12 cellular contexts compared by ENCODE assay signal in genomic region chr2:10538224-10538894, GRCh38.
DNase-seq lines count a peak whose midpoint lies in the region; ATAC-seq and TF ChIP-seq lines count a peak whose summit lies in the region.
"Had no signal": no experiment of that assay in that cellular context is flagged by ENCODE, and none has a peak within 500 bp of the region (broad histone marks: within the 10 kb centered on the region; RNA-seq: fewer than 3 reads in every experiment).

No MANE protein-coding gene starts in this region.

- H3K9me3 ChIP-seq in spleen (no peaks in the 10 kb centered on the region), ascending aorta (no peaks in the 10 kb centered on the region)
- H3K9me3 ChIP-seq: uterus had no signal

- TF ChIP-seq POLR2A in NB4 (IDR thresholded peaks at IDR 0.05; ENCODE audit: extremely low read depth, insufficient read length) (no peak), spleen (IDR thresholded peaks at IDR 0.05) (no peak)

- H3K4me3 ChIP-seq in NB4 (ENCODE audit: low read depth, low read length) (no peak overlapping the region), spleen (no peak overlapping the region), ascending aorta (no peak overlapping the region)
- H3K4me3 ChIP-seq: uterus had no signal

- peaks cover 27% of the 10 kb centered on the region for H3K4me1 Mint-ChIP-seq in activated CD8-positive, alpha-beta memory T cell treated with anti-CD3 and anti-CD28 coated beads, Interleukin-2, amount 10 ng/mL, durations not matched to agents 7 days and 5 days
- peaks cover 5% of the 10 kb centered on the region for H3K4me1 Mint-ChIP-seq in chondrocyte (ENCODE audit: low read depth)
- H3K4me1 Mint-ChIP-seq: mesothelial cell of epicardium had no signal

- no peak overlapping the region for H3K27ac Mint-ChIP-seq in activated CD8-positive, alpha-beta memory T cell treated with anti-CD3 and anti-CD28 coated beads, Interleukin-2, amount 10 ng/mL, durations not matched to agents 7 days and 5 days
- no peak overlapping the region for H3K27ac Mint-ChIP-seq in chondrocyte (ENCODE audit: unreplicated experiment)
- H3K27ac Mint-ChIP-seq: mesothelial cell of epicardium had no signal

- CTCF ChIA-PET in activated CD8-positive, alpha-beta memory T cell treated with anti-CD3 and anti-CD28 coated beads, Interleukin-2, amount 10 ng/mL, durations not matched to agents 7 days and 5 days (lab: Charles Lee), result interaction anchor here (0.6 kb wide), 1 partner anchor 27 kb away, joined by 3 read pairs; no protein-coding TSS in a partner anchor

- no peak for DNase-seq in activated CD8-positive, alpha-beta memory T cell treated with anti-CD3 and anti-CD28 coated beads, Interleukin-2, amount 10 ng/mL, durations not matched to agents 7 days and 5 days
- no peak for DNase-seq in activated CD8-positive, alpha-beta memory T cell treated with anti-CD3 and anti-CD28 coated beads, Interleukin-2, amount 50 U/mL, for 48 hours
- DNase-seq in NB4 (ENCODE audit: low read depth) (peak; percentile 46), chondrocyte (ENCODE audit: low spot score) (peak; percentile 21), spleen (peak; percentile 21), ascending aorta (ENCODE audit: low spot score in 2 of 2) (no peak), AML-193 (lab: John Stamatoyannopoulos, UW) (no peak)
- DNase-seq: right cardiac atrium, T-helper 9 cell, uterus had no signal

- H3K36me3 ChIP-seq in spleen (no peaks in the 10 kb centered on the region), ascending aorta (no peaks in the 10 kb centered on the region)
- H3K36me3 ChIP-seq: uterus had no signal

- H3K27me3 ChIP-seq in spleen (replicated peaks in 1 of 7), result peaks cover 0 to 27% (median 0%) of the 10 kb centered on the region in 7 donors
- no peaks in the 10 kb centered on the region for H3K27me3 ChIP-seq in ascending aorta
- H3K27me3 ChIP-seq: uterus had no signal

- TF ChIP-seq CTCF in NB4 (IDR thresholded peaks at IDR 0.05; ENCODE audit: low read depth, low read length) (no peak), chondrocyte (IDR thresholded peaks at IDR 0.05) (no peak), spleen (IDR thresholded peaks at IDR 0.05 in 8 of 11, conservative IDR thresholded peaks at IDR 0.05 in 3 of 11) (no peak), ascending aorta (IDR thresholded peaks at IDR 0.05) (no peak)

- no peaks in the 10 kb centered on the region for H3K4me1 ChIP-seq in spleen
- no peaks in the 10 kb centered on the region for H3K4me1 ChIP-seq in ascending aorta
- H3K4me1 ChIP-seq: uterus had no signal

- WGBS in spleen, 5 donors, result 76 to 93% (median 91%) methylated on average over 11 of the region's 11 CpGs

- intact Hi-C loops in spleen (cut with DNase I; ENCODE audit: low total_unique reads) (no loop called here), ascending aorta (cut with DNase I) (no loop called here)

- ATAC-seq in activated CD8-positive, alpha-beta memory T cell treated with anti-CD3 and anti-CD28 coated beads, Interleukin-2, amount 10 ng/mL, durations not matched to agents 7 days and 5 days, result peak; percentile 23
- ATAC-seq in GM18907 (IDR thresholded peaks at IDR 0.05; ENCODE audit: unreplicated experiment), result no peak
- ATAC-seq: right cardiac atrium had no signal

- H3K36me3 Mint-ChIP-seq in activated CD8-positive, alpha-beta memory T cell treated with anti-CD3 and anti-CD28 coated beads, Interleukin-2, amount 10 ng/mL, durations not matched to agents 7 days and 5 days, result peaks cover 3% of the 10 kb centered on the region
- H3K36me3 Mint-ChIP-seq in chondrocyte (ENCODE audit: low read depth), result no peaks in the 10 kb centered on the region
- H3K36me3 Mint-ChIP-seq: mesothelial cell of epicardium had no signal

- no peak overlapping the region for H3K4me3 Mint-ChIP-seq in activated CD8-positive, alpha-beta memory T cell treated with anti-CD3 and anti-CD28 coated beads, Interleukin-2, amount 10 ng/mL, durations not matched to agents 7 days and 5 days
- H3K4me3 Mint-ChIP-seq in chondrocyte (ENCODE audit: unreplicated experiment), result no peak overlapping the region
- H3K4me3 Mint-ChIP-seq: mesothelial cell of epicardium had no signal

- no peak overlapping the region for H3K27ac ChIP-seq in spleen
- H3K27ac ChIP-seq in ascending aorta, result no peak overlapping the region
- H3K27ac ChIP-seq: uterus had no signal

- peaks cover 29% of the 10 kb centered on the region for H3K27me3 Mint-ChIP-seq in activated CD8-positive, alpha-beta memory T cell treated with anti-CD3 and anti-CD28 coated beads, Interleukin-2, amount 10 ng/mL, durations not matched to agents 7 days and 5 days
- no peaks in the 10 kb centered on the region for H3K27me3 Mint-ChIP-seq in chondrocyte (ENCODE audit: low read depth)

- H3K9me3 Mint-ChIP-seq in activated CD8-positive, alpha-beta memory T cell treated with anti-CD3 and anti-CD28 coated beads, Interleukin-2, amount 10 ng/mL, durations not matched to agents 7 days and 5 days (ENCODE audit: low read depth), result no peaks in the 10 kb centered on the region
- H3K9me3 Mint-ChIP-seq in chondrocyte (ENCODE audit: low read depth), result no peaks in the 10 kb centered on the region
- H3K9me3 Mint-ChIP-seq: mesothelial cell of epicardium had no signal

Comparison
In these comparisons a context has a peak if more than half of its experiments do, and no peak if none do; other contexts are left out.
1. DNase-seq: peak in NB4 (single experiment), chondrocyte (single experiment) and spleen (single experiment); none in activated CD8-positive, alpha-beta memory T cell treated with anti-CD3 and anti-CD28 coated beads, Interleukin-2, amount 10 ng/mL, durations not matched to agents 7 days and 5 days (single experiment), activated CD8-positive, alpha-beta memory T cell treated with anti-CD3 and anti-CD28 coated beads, Interleukin-2, amount 50 U/mL, for 48 hours (single experiment), ascending aorta (0 of 2) and AML-193 (0 of 2).